ENCODE assay signal across 26 cellular contexts in the genomic region with DNA sequence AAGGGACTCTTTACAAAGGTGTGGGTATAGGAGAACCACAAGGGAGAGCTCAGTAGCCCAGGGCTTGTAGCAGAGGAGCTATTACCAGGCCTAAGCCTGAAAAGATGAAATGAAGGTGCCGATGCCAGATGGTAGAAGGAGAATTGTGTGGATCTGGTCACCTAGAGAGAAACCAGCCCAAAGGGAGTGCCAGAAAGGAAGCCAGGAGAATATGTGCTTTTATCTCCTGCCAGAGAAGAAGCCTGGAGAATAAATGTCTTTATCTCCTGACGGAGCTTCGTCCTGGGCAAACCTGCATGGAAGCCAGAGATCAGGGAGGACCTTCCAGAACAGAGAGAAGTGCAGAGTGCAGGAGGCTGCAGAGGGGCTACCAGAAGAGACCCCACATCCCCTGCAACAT.
"Had no signal": no experiment of that assay in that cellular context is flagged by ENCODE, and none has a peak within 500 bp of the region (broad histone marks: within the 10 kb centered on the region; RNA-seq: fewer than 3 reads in every experiment).

No MANE protein-coding gene starts in this region.

- H3K27me3 ChIP-seq: breast epithelium had no signal

- H3K36me3 ChIP-seq: breast epithelium, MG63 had no signal

- H3K9me3 ChIP-seq: MG63 had no signal

- H3K4me3 ChIP-seq: breast epithelium, MG63 had no signal

- H3K4me1 Mint-ChIP-seq: activated naive CD4-positive, alpha-beta T cell treated with anti-CD3 and anti-CD28 coated beads, Interleukin-2, amount 50 U/mL, for 24 hours had no signal

- DNase-seq: activated CD4-positive, alpha-beta T cell treated with anti-CD3 and anti-CD28 coated beads for 4 hours; activated CD4-positive, alpha-beta T cell treated with anti-CD3 and anti-CD28 coated beads, Interleukin-2, amount 50 U/mL, for 4 hours; activated CD8-positive, alpha-beta memory T cell treated with anti-CD3 and anti-CD28 coated beads, Interleukin-2, amount 50 U/mL, for 48 hours; activated CD8-positive, alpha-beta T cell treated with anti-CD3 and anti-CD28 coated beads, Interleukin-2, amount 10 ng/mL, durations not matched to agents 7 days and 5 days; activated effector memory CD4-positive, alpha-beta T cell treated with Interleukin-2 at 50 U/mL for 16 hours; activated naive CD4-positive, alpha-beta T cell; activated T-cell treated with anti-CD3 and anti-CD28 coated beads, Interleukin-2, amount 50 U/mL, for 1 hour; aorta; caudate nucleus; MG63; MV-4-11; NCI-H1092 treated with DMSO at 0.1 percent for 48 hours; NCI-H1417 treated with DMSO at 0.1 percent for 48 hours; NCI-H1694; NCI-H2029 treated with DMSO at 0.1 percent for 48 hours; NCI-H345; NCI-H510A; NCI-H69; NK-92 treated with Interleukin-12 subunit alpha and Interleukin-12 subunit beta, amount 100 ng/mL, for 24 hours; OCI-M1; SHP77 treated with DMSO at 0.1 percent for 48 hours had no signal

- H3K27ac Mint-ChIP-seq: activated CD8-positive, alpha-beta T cell treated with anti-CD3 and anti-CD28 coated beads, Interleukin-2, amount 10 ng/mL, durations not matched to agents 7 days and 5 days; activated naive CD4-positive, alpha-beta T cell treated with anti-CD3 and anti-CD28 coated beads, Interleukin-2, amount 50 U/mL, for 24 hours; IgD-negative memory B cell had no signal

- H3K4me1 ChIP-seq: breast epithelium had no signal

- ATAC-seq: activated CD4-positive, CD25-positive, alpha-beta regulatory T cell treated with anti-CD3 and anti-CD28 coated beads, Interleukin-2, amount 50 U/mL, for 24 hours; activated CD8-positive, alpha-beta T cell treated with anti-CD3 and anti-CD28 coated beads, Interleukin-2, amount 10 ng/mL, durations not matched to agents 7 days and 5 days had no signal

- H3K27me3 Mint-ChIP-seq: IgD-negative memory B cell had no signal

- H3K27ac ChIP-seq: breast epithelium, KMS-11 had no signal

- H3K36me3 Mint-ChIP-seq: activated naive CD4-positive, alpha-beta T cell treated with anti-CD3 and anti-CD28 coated beads, Interleukin-2, amount 50 U/mL, for 24 hours had no signal

- H3K9me3 Mint-ChIP-seq: activated naive CD4-positive, alpha-beta T cell treated with anti-CD3 and anti-CD28 coated beads, Interleukin-2, amount 50 U/mL, for 24 hours had no signal

- H3K4me3 Mint-ChIP-seq: activated CD8-positive, alpha-beta T cell treated with anti-CD3 and anti-CD28 coated beads, Interleukin-2, amount 10 ng/mL, durations not matched to agents 7 days and 5 days; activated naive CD4-positive, alpha-beta T cell treated with anti-CD3 and anti-CD28 coated beads, Interleukin-2, amount 50 U/mL, for 24 hours; IgD-negative memory B cell had no signal
